In the genomic region with DNA sequence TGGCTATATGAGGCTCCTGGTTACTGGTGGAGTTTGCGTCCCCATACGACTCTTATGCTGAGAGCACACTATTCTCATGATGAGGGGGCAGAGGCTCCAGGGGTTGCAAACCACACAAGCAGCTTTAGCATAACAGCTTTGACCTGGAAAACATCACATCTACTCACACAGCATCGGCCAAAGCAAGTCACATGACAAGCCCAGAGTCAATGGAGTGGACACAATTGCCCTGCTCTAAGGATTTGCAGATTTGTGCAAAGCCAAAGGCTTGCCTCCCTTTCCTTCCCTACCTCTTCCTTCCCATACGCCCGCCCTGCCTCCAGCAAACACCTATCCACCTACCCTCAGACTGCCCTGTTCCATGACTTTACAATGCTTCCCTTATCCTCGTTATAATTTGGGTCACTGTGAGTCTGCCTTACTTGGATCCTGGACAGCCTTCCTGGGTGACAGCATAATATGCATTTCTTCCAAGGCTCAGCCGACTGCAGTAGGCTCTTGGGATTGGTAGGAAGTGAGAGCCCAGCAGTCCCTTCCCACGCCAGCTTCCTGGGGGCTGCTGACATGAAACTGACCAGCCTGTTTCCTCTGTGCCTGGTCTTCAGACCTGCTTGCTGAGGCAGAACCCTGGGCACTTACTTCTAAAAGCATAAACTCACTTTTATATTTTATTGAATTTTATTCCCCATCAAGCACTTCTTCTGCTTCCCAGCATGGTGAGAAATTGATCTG, we compare ENCODE assay signal across 22 cellular contexts.
"Had no signal": no experiment of that assay in that cellular context is flagged by ENCODE, and none has a peak within 500 bp of the region (broad histone marks: within the 10 kb centered on the region; RNA-seq: fewer than 3 reads in every experiment).

No MANE protein-coding gene starts in this region.

- H3K4me1 Mint-ChIP-seq: activated B cell treated with CpG ODN at 0.5 μM for 24 hours; activated naive CD8-positive, alpha-beta T cell treated with anti-CD3 and anti-CD28 coated beads for 36 hours had no signal

- ATAC-seq: T-cell had no signal

- DNase-seq: activated B cell treated with CpG ODN at 0.5 μM for 24 hours; activated CD4-positive, alpha-beta memory T cell treated with anti-CD3 and anti-CD28 coated beads for 36 hours; activated CD4-positive, alpha-beta T cell treated with anti-CD3 and anti-CD28 coated beads, Interleukin-2, amount 10 ng/mL, durations not matched to agents 7 days and 5 days; activated CD8-positive, alpha-beta memory T cell treated with anti-CD3 and anti-CD28 coated beads for 24 hours; activated gamma-delta T cell treated with Interleukin-2 at 50 U/mL for 16 hours; activated naive CD4-positive, alpha-beta T cell treated with anti-CD3 and anti-CD28 coated beads, Interleukin-2, amount 10 ng/mL, durations not matched to agents 7 days and 5 days; activated naive CD8-positive, alpha-beta T cell treated with anti-CD3 and anti-CD28 coated beads for 36 hours; activated T-cell treated with anti-CD3 and anti-CD28 coated beads, Interleukin-2, amount 50 U/mL, for 48 hours; MM.1S; NCI-H1105; NCI-H1436; NCI-H1694 treated with DMSO at 0.1 percent for 48 hours; NCI-H2029 treated with DMSO at 0.1 percent for 48 hours; NCI-H345; NCI-H510A; NCI-H526 treated with DMSO at 0.1 percent for 48 hours; NCI-H82; SIG-M5; T-cell; T-helper 2 cell; T1000 had no signal

- H3K27ac Mint-ChIP-seq: activated B cell treated with CpG ODN at 0.5 μM for 24 hours; activated CD4-positive, alpha-beta memory T cell treated with anti-CD3 and anti-CD28 coated beads for 36 hours; activated CD4-positive, alpha-beta T cell treated with anti-CD3 and anti-CD28 coated beads, Interleukin-2, amount 10 ng/mL, durations not matched to agents 7 days and 5 days; activated naive CD4-positive, alpha-beta T cell treated with anti-CD3 and anti-CD28 coated beads, Interleukin-2, amount 10 ng/mL, durations not matched to agents 7 days and 5 days; activated naive CD8-positive, alpha-beta T cell treated with anti-CD3 and anti-CD28 coated beads for 36 hours; activated T-helper 2 cell treated with anti-CD3 and anti-CD28 coated beads, Interferon-gamma antibody, Interleukin-2, Interleukin-4, amounts not matched to agents 10 μg/mL and 5 μg/mL and 100 μg/mL, durations not matched to agents 14 hours and 24 hours and 36 hours; T-cell had no signal

- H3K36me3 Mint-ChIP-seq: activated CD4-positive, alpha-beta memory T cell treated with anti-CD3 and anti-CD28 coated beads for 36 hours; activated naive CD4-positive, alpha-beta T cell treated with anti-CD3 and anti-CD28 coated beads, Interleukin-2, amount 10 ng/mL, durations not matched to agents 7 days and 5 days; activated naive CD8-positive, alpha-beta T cell treated with anti-CD3 and anti-CD28 coated beads for 36 hours; T-cell had no signal

- H3K9me3 Mint-ChIP-seq: activated CD4-positive, alpha-beta memory T cell treated with anti-CD3 and anti-CD28 coated beads for 36 hours; activated CD4-positive, alpha-beta T cell treated with anti-CD3 and anti-CD28 coated beads, Interleukin-2, amount 10 ng/mL, durations not matched to agents 7 days and 5 days; activated naive CD4-positive, alpha-beta T cell treated with anti-CD3 and anti-CD28 coated beads, Interleukin-2, amount 10 ng/mL, durations not matched to agents 7 days and 5 days; activated naive CD8-positive, alpha-beta T cell treated with anti-CD3 and anti-CD28 coated beads for 36 hours had no signal

- H3K4me3 Mint-ChIP-seq: activated B cell treated with CpG ODN at 0.5 μM for 24 hours; activated CD4-positive, alpha-beta memory T cell treated with anti-CD3 and anti-CD28 coated beads for 36 hours; activated CD4-positive, alpha-beta T cell treated with anti-CD3 and anti-CD28 coated beads, Interleukin-2, amount 10 ng/mL, durations not matched to agents 7 days and 5 days; activated naive CD4-positive, alpha-beta T cell treated with anti-CD3 and anti-CD28 coated beads, Interleukin-2, amount 10 ng/mL, durations not matched to agents 7 days and 5 days; activated naive CD8-positive, alpha-beta T cell treated with anti-CD3 and anti-CD28 coated beads for 36 hours; T-cell had no signal

- H3K27me3 Mint-ChIP-seq: activated CD4-positive, alpha-beta T cell treated with anti-CD3 and anti-CD28 coated beads, Interleukin-2, amount 10 ng/mL, durations not matched to agents 7 days and 5 days; activated naive CD4-positive, alpha-beta T cell treated with anti-CD3 and anti-CD28 coated beads, Interleukin-2, amount 10 ng/mL, durations not matched to agents 7 days and 5 days had no signal
